9 cellular contexts compared by ENCODE assay signal in the genomic region with DNA sequence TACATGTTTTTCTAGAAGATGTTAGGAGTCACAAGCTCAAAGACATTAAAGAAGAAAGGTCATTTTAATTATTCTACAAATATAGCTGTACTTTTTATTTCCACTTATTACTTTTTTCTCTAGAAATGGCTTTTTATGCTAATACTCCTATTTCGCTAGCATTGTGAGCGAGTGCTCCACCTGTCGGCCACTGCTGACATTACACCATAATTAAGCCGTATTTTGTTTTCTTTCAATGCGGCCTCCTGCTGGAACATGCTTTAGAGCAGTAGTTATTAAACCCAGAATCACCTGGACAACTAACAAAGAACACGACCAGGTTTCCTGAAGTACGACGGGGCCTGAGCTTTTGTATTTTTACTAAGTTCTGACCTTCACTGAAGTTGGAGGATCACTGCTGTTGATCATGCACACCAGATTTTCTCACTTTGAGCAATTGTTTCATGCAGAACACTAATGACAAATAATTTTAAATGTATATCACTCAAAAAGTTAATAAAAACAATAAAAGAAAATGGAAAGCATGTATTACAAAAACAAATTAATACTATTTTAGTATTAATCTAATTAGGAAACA.
DNase-seq lines count a peak whose midpoint lies in the region; ATAC-seq and TF ChIP-seq lines count a peak whose summit lies in the region.
"Had no signal": no experiment of that assay in that cellular context is flagged by ENCODE, and none has a peak within 500 bp of the region (broad histone marks: within the 10 kb centered on the region; RNA-seq: fewer than 3 reads in every experiment).

No MANE protein-coding gene starts in this region.

- TF ChIP-seq CTCF in activated CD8-positive, alpha-beta T cell treated with anti-CD3 and anti-CD28 coated beads for 36 hours (IDR thresholded peaks at IDR 0.05): peak; percentile 74
- TF ChIP-seq CTCF in fibroblast of villous mesenchyme (IDR thresholded peaks at IDR 0.05; ENCODE audit: insufficient read depth, low read depth, low read length) (peak; percentile 83), prostate gland (IDR thresholded peaks at IDR 0.05) (peak; percentile 38 to 83 (median 72))

- WGBS in prostate gland: 1% methylated on average over 8 of the region's 8 CpGs

- peak; percentile 7 for DNase-seq in DMS79 treated with DMSO at 0.1 percent for 48 hours (lab: John Stamatoyannopoulos, UW)
- no peak for DNase-seq in DMS79 (lab: John Stamatoyannopoulos, UW)
- peak; percentile 68 to 77 for DNase-seq in NCI-H2081 (lab: John Stamatoyannopoulos, UW)
- DNase-seq in activated CD8-positive, alpha-beta T cell treated with anti-CD3 and anti-CD28 coated beads for 36 hours: peak; percentile 54
- DNase-seq in fibroblast of villous mesenchyme (ENCODE audit: low read depth): peak; percentile 39
- peak; percentile 35 for DNase-seq in prostate gland (ENCODE audit: low spot score)
- DNase-seq in putamen (ENCODE audit: low spot score): no peak

- H3K4me3 ChIP-seq in fibroblast of villous mesenchyme (ENCODE audit: low read depth, low read length) (no peak overlapping the region), prostate gland (no peak overlapping the region)
- H3K4me3 ChIP-seq: BLaER1 had no signal

- ATAC-seq in GM21786 (IDR thresholded peaks at IDR 0.05; ENCODE audit: unreplicated experiment): peak; percentile 61
- ATAC-seq in activated CD8-positive, alpha-beta T cell treated with anti-CD3 and anti-CD28 coated beads for 36 hours: no peak

- intact Hi-C loops in activated CD8-positive, alpha-beta T cell treated with anti-CD3 and anti-CD28 coated beads for 36 hours (cut with micrococcal nuclease): loop anchor here (5.0 to 10.0 kb wide), 2 partner anchors 296 to 508 kb away; no protein-coding TSS in a partner anchor
- intact Hi-C loops in prostate gland (cut with DNase I): loop anchor here (5.0 kb wide), 1 partner anchor 296 kb away; no protein-coding TSS in a partner anchor

- no peak overlapping the region for H3K27ac ChIP-seq in prostate gland
- H3K27ac ChIP-seq: BLaER1 had no signal

- no peaks in the 10 kb centered on the region for H3K9me3 Mint-ChIP-seq in activated CD8-positive, alpha-beta T cell treated with anti-CD3 and anti-CD28 coated beads for 36 hours

- CTCF ChIA-PET in activated CD8-positive, alpha-beta T cell treated with anti-CD3 and anti-CD28 coated beads for 36 hours (lab: Charles Lee): interaction anchor here (0.6 to 6.0 kb wide), 26 partner anchors 9 to 505 kb away, joined by 3 to 52 read pairs (median 3); no protein-coding TSS in a partner anchor

- H3K4me1 Mint-ChIP-seq in activated CD8-positive, alpha-beta T cell treated with anti-CD3 and anti-CD28 coated beads for 36 hours (ENCODE audit: low read depth): no peaks in the 10 kb centered on the region

- no peaks in the 10 kb centered on the region for H3K27me3 ChIP-seq in prostate gland (replicated peaks; ENCODE audit: insufficient read depth)
- H3K27me3 ChIP-seq: BLaER1 had no signal

- TF ChIP-seq POLR2A in prostate gland (IDR thresholded peaks at IDR 0.05): no peak

- peaks cover 12% of the 10 kb centered on the region for H3K27me3 Mint-ChIP-seq in activated CD8-positive, alpha-beta T cell treated with anti-CD3 and anti-CD28 coated beads for 36 hours

- no peaks in the 10 kb centered on the region for H3K36me3 Mint-ChIP-seq in activated CD8-positive, alpha-beta T cell treated with anti-CD3 and anti-CD28 coated beads for 36 hours (ENCODE audit: low read depth)

- no peak overlapping the region for H3K27ac Mint-ChIP-seq in activated CD8-positive, alpha-beta T cell treated with anti-CD3 and anti-CD28 coated beads for 36 hours

- no peaks in the 10 kb centered on the region for H3K9me3 ChIP-seq in prostate gland
- H3K9me3 ChIP-seq: BLaER1 had no signal

- H3K36me3 ChIP-seq in prostate gland: no peaks in the 10 kb centered on the region
- H3K36me3 ChIP-seq: BLaER1 had no signal

- H3K4me1 ChIP-seq in prostate gland (replicated peaks): no peaks in the 10 kb centered on the region
- H3K4me1 ChIP-seq: BLaER1 had no signal

- POLR2A ChIA-PET in activated CD8-positive, alpha-beta T cell treated with anti-CD3 and anti-CD28 coated beads for 36 hours (lab: Charles Lee): no interaction called here

- no peak overlapping the region for H3K4me3 Mint-ChIP-seq in activated CD8-positive, alpha-beta T cell treated with anti-CD3 and anti-CD28 coated beads for 36 hours

Comparison
In these comparisons a context has a peak if more than half of its experiments do, and no peak if none do; other contexts are left out.
1. DNase-seq: peak in DMS79 treated with DMSO at 0.1 percent for 48 hours (single experiment), NCI-H2081 (2 of 2), activated CD8-positive, alpha-beta T cell treated with anti-CD3 and anti-CD28 coated beads for 36 hours (single experiment), fibroblast of villous mesenchyme (single experiment) and prostate gland (single experiment); none in DMS79 (single experiment) and putamen (single experiment).
2. Peak in every context shown above with its lines, with median percentiles within 50 percentile points of each other: CTCF ChIP-seq.